Comparison of ENCODE assay signal across 8 cellular contexts in the genomic region with DNA sequence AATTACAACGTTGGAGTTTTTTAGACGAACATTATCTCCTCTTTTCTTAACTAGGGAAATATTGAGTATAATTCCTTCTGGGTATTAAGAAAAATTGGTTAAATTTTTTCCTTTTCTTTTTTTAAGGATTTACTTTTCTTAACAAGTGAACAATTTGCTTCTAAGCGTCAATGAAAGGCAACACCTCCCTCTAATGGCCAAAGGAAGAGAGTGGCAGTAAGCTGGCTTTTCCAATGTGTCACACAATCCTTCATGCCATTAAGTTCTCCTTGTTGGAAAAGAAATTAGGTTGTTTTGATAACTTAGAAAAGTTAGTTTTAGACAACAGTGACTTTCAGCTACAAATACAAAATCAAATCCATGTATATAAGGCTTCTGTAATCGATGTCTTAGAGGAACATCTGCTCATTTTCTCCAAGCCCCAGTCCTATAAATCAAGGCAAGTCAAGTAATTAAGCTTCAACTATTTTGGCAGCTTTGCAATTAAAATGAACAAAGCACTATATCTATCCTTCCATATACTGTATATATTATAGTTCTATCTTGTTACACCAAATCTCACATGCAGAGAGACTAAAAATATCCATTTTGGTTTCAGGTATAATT.
DNase-seq lines count a peak whose midpoint lies in the region; ATAC-seq, FAIRE-seq and TF ChIP-seq lines count a peak whose summit lies in the region.

No MANE protein-coding gene starts in this region.

- no peaks in the 10 kb centered on the region for H3K4me1 ChIP-seq in endothelial cell of umbilical vein (ENCODE audit: control insufficient read depth, extremely low read depth, insufficient read depth, low read length)
- H3K4me1 ChIP-seq in neural progenitor cell = peaks cover 33% of the 10 kb centered on the region

- no TSS peak for BruUV-seq in endothelial cell of umbilical vein (replicated peaks; lab: Mats Ljungman, UMichigan)

- CTCF ChIA-PET in endothelial cell of umbilical vein (lab: Charles Lee) = interaction anchor here (0.6 to 3.2 kb wide), 34 partner anchors 9 to 1082 kb away, joined by 3 to 34 read pairs (median 4); partner anchors contain the start of gene TSEN15
- CTCF ChIA-PET in activated CD4-positive, alpha-beta T cell treated with anti-CD3 and anti-CD28 coated beads, Interleukin-2, amount 10 ng/mL, durations not matched to agents 7 days and 5 days (lab: Charles Lee) = no interaction called here

- H3K4me1 Mint-ChIP-seq in neural progenitor cell = peaks cover 3% of the 10 kb centered on the region
- H3K4me1 Mint-ChIP-seq in activated CD4-positive, alpha-beta T cell treated with anti-CD3 and anti-CD28 coated beads, Interleukin-2, amount 10 ng/mL, durations not matched to agents 7 days and 5 days = peaks cover 5% of the 10 kb centered on the region

- FAIRE-seq in GM18507 (lab: Jason Lieb, UNC) (peak; percentile 44), endothelial cell of umbilical vein (lab: Jason Lieb, UNC) (peak; percentile 63)

- H3K4me3 ChIP-seq in AG09309 (ENCODE audit: control insufficient read depth, low read depth, low read length) = no peak overlapping the region
- H3K4me3 ChIP-seq in endothelial cell of umbilical vein (replicated peaks in 1 of 3; ENCODE audit: insufficient read depth in 1 of 3, low read depth in 1 of 3, low read length in 3 of 3) = no peak overlapping the region
- no peak overlapping the region for H3K4me3 ChIP-seq in neural progenitor cell

- dilution Hi-C loops in endothelial cell of umbilical vein (cut with MboI; ENCODE audit: extremely low pct_ligation_motif_present, low sequenced_read_pairs) = no loop called here

- H3K9ac ChIP-seq in endothelial cell of umbilical vein (replicated peaks; ENCODE audit: extremely low read depth, insufficient read depth, low read length) (no peak overlapping the region), neural progenitor cell (no peak overlapping the region)

- no peaks in the 10 kb centered on the region for H3K9me1 ChIP-seq in endothelial cell of umbilical vein (replicated peaks; ENCODE audit: control insufficient read depth, extremely low read depth, insufficient read depth, low read length)

- ATAC-seq in GM19351 (IDR thresholded peaks at IDR 0.05; ENCODE audit: unreplicated experiment) = no peak

- TF ChIP-seq CTCF in AG09309 (IDR thresholded peaks at IDR 0.05; ENCODE audit: control insufficient read depth, insufficient read depth, low read depth, low read length, missing control alignments) (peak; percentile 84), endothelial cell of umbilical vein (IDR thresholded peaks at IDR 0.05; ENCODE audit: extremely low read depth in 1 of 2, insufficient read depth in 1 of 2, low read depth in 1 of 2, low read length in 2 of 2) (peak; percentile 52 to 61), neural progenitor cell (IDR thresholded peaks at IDR 0.05) (peak; percentile 97)

- H3K36me3 ChIP-seq in endothelial cell of umbilical vein (ENCODE audit: control insufficient read depth in 2 of 2, extremely low read depth in 1 of 2, insufficient read depth in 2 of 2, low read length in 2 of 2) = peaks cover 4 to 7% of the 10 kb centered on the region in 2 experiments
- no peaks in the 10 kb centered on the region for H3K36me3 ChIP-seq in neural progenitor cell

- H3K36me3 Mint-ChIP-seq in neural progenitor cell = no peaks in the 10 kb centered on the region
- peaks cover 31% of the 10 kb centered on the region for H3K36me3 Mint-ChIP-seq in activated CD4-positive, alpha-beta T cell treated with anti-CD3 and anti-CD28 coated beads, Interleukin-2, amount 10 ng/mL, durations not matched to agents 7 days and 5 days (ENCODE audit: low read depth)

- intact Hi-C loops in endothelial cell of umbilical vein (cut with micrococcal nuclease) = loop anchor here (1.0 kb wide), 1 partner anchor 617 kb away; no protein-coding TSS in a partner anchor

- H3K79me2 ChIP-seq in endothelial cell of umbilical vein (ENCODE audit: control insufficient read depth, insufficient read depth, low read length) (no peaks in the 10 kb centered on the region), neural progenitor cell (ENCODE audit: low read depth) (no peaks in the 10 kb centered on the region)

- POLR2A ChIA-PET in endothelial cell of umbilical vein (lab: Charles Lee) = interaction anchor here (0.6 kb wide), 1 partner anchor 17 kb away, joined by 5 read pairs; no protein-coding TSS in a partner anchor
- POLR2A ChIA-PET in activated CD4-positive, alpha-beta T cell treated with anti-CD3 and anti-CD28 coated beads, Interleukin-2, amount 10 ng/mL, durations not matched to agents 7 days and 5 days (lab: Charles Lee) = no interaction called here

- H3K27ac ChIP-seq in endothelial cell of umbilical vein (ENCODE audit: insufficient read depth, low read depth, low read length) = no peak overlapping the region
- no peak overlapping the region for H3K27ac ChIP-seq in neural progenitor cell

- peaks cover 3% of the 10 kb centered on the region for H3K27me3 Mint-ChIP-seq in neural progenitor cell (ENCODE audit: insufficient read depth, low read depth)
- H3K27me3 Mint-ChIP-seq in activated CD4-positive, alpha-beta T cell treated with anti-CD3 and anti-CD28 coated beads, Interleukin-2, amount 10 ng/mL, durations not matched to agents 7 days and 5 days = no peaks in the 10 kb centered on the region

- no peak for TF ChIP-seq POLR2A in endothelial cell of umbilical vein (IDR thresholded peaks at IDR 0.05; ENCODE audit: low read depth, low read length)

- H3K9me3 Mint-ChIP-seq in neural progenitor cell = no peaks in the 10 kb centered on the region
- no peaks in the 10 kb centered on the region for H3K9me3 Mint-ChIP-seq in activated CD4-positive, alpha-beta T cell treated with anti-CD3 and anti-CD28 coated beads, Interleukin-2, amount 10 ng/mL, durations not matched to agents 7 days and 5 days

- H3K27ac Mint-ChIP-seq in neural progenitor cell = no peak overlapping the region
- H3K27ac Mint-ChIP-seq in activated CD4-positive, alpha-beta T cell treated with anti-CD3 and anti-CD28 coated beads, Interleukin-2, amount 10 ng/mL, durations not matched to agents 7 days and 5 days = no peak overlapping the region

- H2AFZ ChIP-seq in endothelial cell of umbilical vein (ENCODE audit: low read depth, low read length) (no peak overlapping the region), neural progenitor cell (replicated peaks) (no peak overlapping the region)

- peaks cover 24% of the 10 kb centered on the region for H3F3A ChIP-seq in neural progenitor cell (ENCODE audit: low read depth)

- H3K27me3 ChIP-seq in endothelial cell of umbilical vein (ENCODE audit: control insufficient read depth in 2 of 2, insufficient read depth in 2 of 2, low read length in 2 of 2) (no peaks in the 10 kb centered on the region), neural progenitor cell (no peaks in the 10 kb centered on the region)

- no peak overlapping the region for H3K4me2 ChIP-seq in endothelial cell of umbilical vein (ENCODE audit: insufficient read depth, low read length)
- H3K4me2 ChIP-seq in neural progenitor cell = no peak overlapping the region

- H4K20me1 ChIP-seq in endothelial cell of umbilical vein (replicated peaks; ENCODE audit: control insufficient read depth, extremely low read depth, insufficient read depth, low read length) (no peaks in the 10 kb centered on the region), neural progenitor cell (ENCODE audit: low read depth) (no peaks in the 10 kb centered on the region)

- H3K4me3 Mint-ChIP-seq in neural progenitor cell = no peak overlapping the region
- H3K4me3 Mint-ChIP-seq in activated CD4-positive, alpha-beta T cell treated with anti-CD3 and anti-CD28 coated beads, Interleukin-2, amount 10 ng/mL, durations not matched to agents 7 days and 5 days = no peak overlapping the region

- DNase-seq in AG09309 (ENCODE audit: low read depth) (peak; percentile 25), GM18507 (ENCODE audit: extremely low spot score, insufficient read length, low read depth) (no peak), OCI-M1 (lab: John Stamatoyannopoulos, UW) (peak; percentile 63), endothelial cell of umbilical vein (ENCODE audit: low read depth, low spot score) (peak; percentile 67), neural progenitor cell (ENCODE audit: low spot score) (peak; percentile 62), NCI-H774 (lab: John Stamatoyannopoulos, UW) (no peak)
- no peak for DNase-seq in activated CD4-positive, alpha-beta T cell treated with anti-CD3 and anti-CD28 coated beads, Interleukin-2, amount 10 ng/mL, durations not matched to agents 7 days and 5 days

- no peaks in the 10 kb centered on the region for H3K9me3 ChIP-seq in endothelial cell of umbilical vein (replicated peaks; ENCODE audit: control insufficient read depth, insufficient read depth, low read length)
- no peaks in the 10 kb centered on the region for H3K9me3 ChIP-seq in neural progenitor cell (ENCODE audit: low read depth)

TF ChIP-seq in endothelial cell of umbilical vein, 7 proteins besides CTCF, POLR2A, EP300 and RAD21:
- TF ChIP-seq JUN (IDR thresholded peaks at IDR 0.05; ENCODE audit: borderline replicate concordance, insufficient read depth, insufficient read length, low read depth) (no peak), FOS (IDR thresholded peaks at IDR 0.05; ENCODE audit: borderline replicate concordance, insufficient read depth, low read length) (no peak), GATA2 (IDR thresholded peaks at IDR 0.05; ENCODE audit: insufficient read depth, insufficient read length, low read depth, low read length) (no peak), POLR2AphosphoS5 (IDR thresholded peaks at IDR 0.05; ENCODE audit: insufficient read depth, low read depth, low read length) (no peak), EZH2 (IDR thresholded peaks at IDR 0.05; ENCODE audit: borderline replicate concordance, low read depth, low read length, severe bottlenecking) (no peak), MYC (IDR thresholded peaks at IDR 0.05; ENCODE audit: low read depth, low read length) (no peak)
- TF ChIP-seq, protein P1, sequence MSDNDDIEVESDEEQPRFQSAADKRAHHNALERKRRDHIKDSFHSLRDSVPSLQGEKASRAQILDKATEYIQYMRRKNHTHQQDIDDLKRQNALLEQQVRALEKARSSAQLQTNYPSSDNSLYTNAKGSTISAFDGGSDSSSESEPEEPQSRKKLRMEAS (IDR thresholded peaks at IDR 0.05; ENCODE audit: insufficient read depth, insufficient read length) = no peak

Comparison
In these comparisons a context has a peak if more than half of its experiments do, and no peak if none do; other contexts are left out.
1. DNase-seq: peak in AG09309 (single experiment), OCI-M1 (single experiment), endothelial cell of umbilical vein (single experiment) and neural progenitor cell (single experiment); none in GM18507 (single experiment), NCI-H774 (single experiment) and activated CD4-positive, alpha-beta T cell treated with anti-CD3 and anti-CD28 coated beads, Interleukin-2, amount 10 ng/mL, durations not matched to agents 7 days and 5 days (single experiment).
2. Peak in every context shown above with its lines, with median percentiles within 50 percentile points of each other: CTCF ChIP-seq.